ENCODE assay signal across 16 cellular contexts in the genomic region with DNA sequence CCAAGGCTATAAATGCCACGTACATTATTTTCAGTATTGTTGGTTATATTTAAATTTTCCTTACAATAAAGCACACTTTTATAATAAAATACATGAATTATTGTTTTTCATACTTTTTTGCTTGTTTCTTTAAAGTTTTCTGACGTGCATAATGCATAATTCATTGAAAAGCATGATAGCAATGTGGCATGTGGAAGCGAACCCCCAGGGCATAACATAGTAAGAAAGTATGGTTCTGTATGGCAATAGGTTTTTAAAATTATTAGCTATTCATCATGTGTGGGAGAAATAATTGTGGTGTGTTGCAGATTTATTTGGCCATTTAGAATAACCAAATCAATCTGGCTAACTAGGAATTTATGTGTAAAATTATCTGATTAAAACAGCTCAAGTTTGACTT. TPM values are rescaled to one million over a fixed set of nuclear protein-coding genes. Genes with fewer than 3 reads are reported as not detected.
A peak's percentile ranks its signal among the peaks of the same experiment; 100 is the strongest.
DNase-seq lines count a peak whose midpoint lies in the region; ATAC-seq and TF ChIP-seq lines count a peak whose summit lies in the region.
"Had no signal": no experiment of that assay in that cellular context is flagged by ENCODE, and none has a peak within 500 bp of the region (broad histone marks: within the 10 kb centered on the region; RNA-seq: fewer than 3 reads in every experiment).

No MANE protein-coding gene starts in this region.

- no peaks in the 10 kb centered on the region for H3K9me1 ChIP-seq in IMR-90 (ENCODE audit: insufficient read depth, low read length)

- POLR2A ChIA-PET in IMR-90 (lab: Charles Lee; ENCODE audit: unreplicated experiment) = no interaction called here

- CTCF ChIA-PET in IMR-90 (lab: Yijun Ruan, JAX) = no interaction called here

- H3K23ac ChIP-seq in IMR-90 (ENCODE audit: low read depth, low read length) (no peak overlapping the region), trophoblast cell (ENCODE audit: low read length) (no peak overlapping the region)

- H3K4me2 ChIP-seq in IMR-90 (ENCODE audit: low read depth, low read length) = no peak overlapping the region
- no peak overlapping the region for H3K4me2 ChIP-seq in trophoblast cell (ENCODE audit: low read length)
- H3K4me2 ChIP-seq: GM23338 had no signal

- TF ChIP-seq CTCF in IMR-90 (conservative IDR thresholded peaks at IDR 0.05; ENCODE audit: low read depth, low read length) = no peak
- TF ChIP-seq CTCF in ascending aorta (IDR thresholded peaks at IDR 0.05) = no peak

- H2AFZ ChIP-seq in IMR-90 (replicated peaks; ENCODE audit: low read length, poor library complexity) (no peak overlapping the region), trophoblast cell (ENCODE audit: insufficient read depth, low read length, poor library complexity) (no peak overlapping the region)
- H2AFZ ChIP-seq: GM23338 had no signal

- H4K20me1 ChIP-seq in IMR-90 (ENCODE audit: insufficient read depth, low read length) = no peaks in the 10 kb centered on the region

- no peak overlapping the region for H4K8ac ChIP-seq in IMR-90 (ENCODE audit: low read depth in 2 of 2, low read length in 2 of 2)
- H4K8ac ChIP-seq in trophoblast cell (ENCODE audit: low read depth, low read length) = no peak overlapping the region

- no peaks in the 10 kb centered on the region for H3K27me3 ChIP-seq in IMR-90 (ENCODE audit: control insufficient read depth, insufficient read depth, low read length)
- no peaks in the 10 kb centered on the region for H3K27me3 ChIP-seq in trophoblast cell (ENCODE audit: insufficient read depth, low read length)
- H3K27me3 ChIP-seq in ascending aorta = no peaks in the 10 kb centered on the region

- no peak overlapping the region for H2BK20ac ChIP-seq in IMR-90 (ENCODE audit: low read depth, low read length)

- no peak overlapping the region for H4K5ac ChIP-seq in IMR-90 (ENCODE audit: low read depth, low read length)

- no peak overlapping the region for H2BK15ac ChIP-seq in IMR-90 (ENCODE audit: low read depth, low read length)

- no peaks in the 10 kb centered on the region for H3K79me2 ChIP-seq in trophoblast cell (ENCODE audit: control insufficient read depth, insufficient read depth, low read length, poor library complexity)

- H3K27ac ChIP-seq in IMR-90 (ENCODE audit: insufficient read depth, low read length) (peak overlapping the region; percentile 52; the same call in 1 of the 2 replicates), trophoblast cell (ENCODE audit: low read depth, low read length) (no peak overlapping the region), ascending aorta (no peak overlapping the region)

- dilution Hi-C loops in IMR-90 (cut with HindIII; ENCODE audit: low sequenced_read_pairs, unreplicated experiment) = no loop called here

- in situ Hi-C loops in IMR-90 (cut with MboI; ENCODE audit: low sequenced_read_pairs) = no loop called here

- H3K14ac ChIP-seq in IMR-90 (replicated peaks; ENCODE audit: low read depth, low read length) = no peak overlapping the region
- no peak overlapping the region for H3K14ac ChIP-seq in trophoblast cell (ENCODE audit: low read length)

- 100% methylated on average over 1 of the region's 3 CpGs; no CpG with 5 or more reads in 1 of the 2 experiments for WGBS in IMR-90 (ENCODE audit: extremely low coverage in 2 of 2, insufficient read length in 1 of 2), 2 experiments
- WGBS in trophoblast cell (ENCODE audit: extremely low coverage, insufficient coverage, insufficient read length) = no CpG with 5 or more reads among the region's 3 CpGs

- H3K79me1 ChIP-seq in IMR-90 (ENCODE audit: low read depth in 1 of 2, low read length in 2 of 2) = no peaks in the 10 kb centered on the region
- no peaks in the 10 kb centered on the region for H3K79me1 ChIP-seq in trophoblast cell (ENCODE audit: low read length)

- no peak for ATAC-seq in IMR-90 (ENCODE audit: low read depth)
- ATAC-seq: GM23338, HCT116 had no signal

- H3K56ac ChIP-seq in IMR-90 (ENCODE audit: extremely low read depth, insufficient read depth, low read length) = no peak overlapping the region

- no peak for DNase-seq in IMR-90
- peak; percentile 9 for DNase-seq in left kidney (ENCODE audit: low read depth, low spot score)
- DNase-seq in trophoblast cell = peak; percentile 51 to 68
- DNase-seq in D341Med (ENCODE audit: low spot score) = no peak
- DNase-seq in ascending aorta (ENCODE audit: low spot score in 2 of 2) = no peak
- no peak for DNase-seq in NCI-H524 (lab: John Stamatoyannopoulos, UW)
- DNase-seq: 8988T; C1 segment of cervical spinal cord; Calu3; CD4-positive, alpha-beta memory T cell; COR-L47; DMS153; DND-41; H9 had no signal

- H2AK9ac ChIP-seq in IMR-90 (replicated peaks; ENCODE audit: low read depth, low read length, poor library complexity) = no peak overlapping the region

- no peak for TF ChIP-seq POLR2A in IMR-90 (IDR thresholded peaks at IDR 0.05; ENCODE audit: low read depth, low read length)

- H4K12ac ChIP-seq in trophoblast cell (ENCODE audit: low read depth, low read length) = no peak overlapping the region

- peak overlapping the region; percentile 39 for H2BK5ac ChIP-seq in IMR-90 (ENCODE audit: low read depth, low read length, poor library complexity, severe bottlenecking)
- H2BK5ac ChIP-seq in trophoblast cell (ENCODE audit: low read depth, low read length, poor library complexity) = no peak overlapping the region

- H3K18ac ChIP-seq in IMR-90 (ENCODE audit: low read depth, low read length) = no peak overlapping the region
- no peak overlapping the region for H3K18ac ChIP-seq in trophoblast cell (ENCODE audit: low read length)

- intact Hi-C loops in IMR-90 (cut with micrococcal nuclease) = no loop called here
- intact Hi-C loops in ascending aorta (cut with DNase I) = no loop called here

- H4K91ac ChIP-seq in IMR-90 (ENCODE audit: insufficient read depth, low read depth, low read length) = no peak overlapping the region
- no peak overlapping the region for H4K91ac ChIP-seq in trophoblast cell (ENCODE audit: low read depth, low read length)

- H3K9ac ChIP-seq in IMR-90 (ENCODE audit: low read depth, low read length) (no peak overlapping the region), trophoblast cell (ENCODE audit: low read length) (no peak overlapping the region)

- TF ChIP-seq RAD21 in IMR-90 (IDR thresholded peaks at IDR 0.05; ENCODE audit: low read length) = no peak

- H2BK120ac ChIP-seq in IMR-90 (ENCODE audit: low read depth, low read length) (no peak overlapping the region), trophoblast cell (ENCODE audit: insufficient read depth, low read length, poor library complexity) (no peak overlapping the region)

- H2AK5ac ChIP-seq in IMR-90 (ENCODE audit: low read depth, low read length) = no peak overlapping the region
- H2AK5ac ChIP-seq in trophoblast cell (ENCODE audit: low read length) = no peak overlapping the region

- H3K4me3 ChIP-seq in IMR-90 (ENCODE audit: insufficient read depth, low read depth, low read length) = no peak overlapping the region
- H3K4me3 ChIP-seq in trophoblast cell (ENCODE audit: low read depth, low read length) = no peak overlapping the region
- no peak overlapping the region for H3K4me3 ChIP-seq in ascending aorta
- H3K4me3 ChIP-seq: GM23338 had no signal

- H3K4me1 ChIP-seq in IMR-90 (ENCODE audit: control insufficient read depth, insufficient read depth, low read length) (no peaks in the 10 kb centered on the region), trophoblast cell (ENCODE audit: control insufficient read depth in 1 of 2, insufficient read depth in 2 of 2, low read length in 2 of 2) (no peaks in the 10 kb centered on the region), ascending aorta (no peaks in the 10 kb centered on the region)

- H3K4ac ChIP-seq in IMR-90 (ENCODE audit: low read depth, low read length) = no peak overlapping the region
- no peak overlapping the region for H3K4ac ChIP-seq in trophoblast cell (ENCODE audit: low read depth, low read length)

- no peak overlapping the region for H2BK12ac ChIP-seq in trophoblast cell (ENCODE audit: low read length)

- H3K36me3 ChIP-seq in IMR-90 (ENCODE audit: control insufficient read depth, insufficient read depth, low read length) (no peaks in the 10 kb centered on the region), trophoblast cell (ENCODE audit: control insufficient read depth in 1 of 2, insufficient read depth in 2 of 2, low read length in 2 of 2) (no peaks in the 10 kb centered on the region), ascending aorta (no peaks in the 10 kb centered on the region)

- no peaks in the 10 kb centered on the region for H3K9me3 ChIP-seq in IMR-90 (ENCODE audit: control insufficient read depth, insufficient read depth, low read length)
- no peaks in the 10 kb centered on the region for H3K9me3 ChIP-seq in trophoblast cell (ENCODE audit: insufficient read depth, low read depth, low read length)
- no peaks in the 10 kb centered on the region for H3K9me3 ChIP-seq in ascending aorta

- no TSS peak for BruUV-seq in IMR-90 (replicated peaks; lab: Mats Ljungman, UMichigan)

TF ChIP-seq in IMR-90, 13 proteins besides CTCF, POLR2A, EP300 and RAD21 (continues in another document):
- TF ChIP-seq FOS (IDR thresholded peaks at IDR 0.05; ENCODE audit: low read depth, low read length) (no peak), NFE2L2 (IDR thresholded peaks at IDR 0.05; ENCODE audit: low read depth, low read length) (no peak), RFX5 (IDR thresholded peaks at IDR 0.05; ENCODE audit: low read depth, low read length) (no peak), MXI1 (IDR thresholded peaks at IDR 0.05; ENCODE audit: borderline replicate concordance, low read depth, low read length) (no peak), CHD1 (IDR thresholded peaks at IDR 0.05; ENCODE audit: low read depth, low read length) (no peak), CEBPB (IDR thresholded peaks at IDR 0.05; ENCODE audit: low read depth, low read length) (no peak), BHLHE40 (IDR thresholded peaks at IDR 0.05; ENCODE audit: low read depth, low read length) (no peak), RCOR1 (IDR thresholded peaks at IDR 0.05; ENCODE audit: insufficient replicate concordance, low read length) (no peak), MAZ (IDR thresholded peaks at IDR 0.05; ENCODE audit: borderline replicate concordance, low read depth, low read length) (no peak), MAFK (IDR thresholded peaks at IDR 0.05; ENCODE audit: low read depth, low read length) (no peak)
- TF ChIP-seq, protein P1, sequence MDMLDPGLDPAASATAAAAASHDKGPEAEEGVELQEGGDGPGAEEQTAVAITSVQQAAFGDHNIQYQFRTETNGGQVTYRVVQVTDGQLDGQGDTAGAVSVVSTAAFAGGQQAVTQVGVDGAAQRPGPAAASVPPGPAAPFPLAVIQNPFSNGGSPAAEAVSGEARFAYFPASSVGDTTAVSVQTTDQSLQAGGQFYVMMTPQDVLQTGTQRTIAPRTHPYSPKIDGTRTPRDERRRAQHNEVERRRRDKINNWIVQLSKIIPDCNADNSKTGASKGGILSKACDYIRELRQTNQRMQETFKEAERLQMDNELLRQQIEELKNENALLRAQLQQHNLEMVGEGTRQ (IDR thresholded peaks at IDR 0.05; ENCODE audit: low read depth, low read length) = no peak

RNA-seq across cellular contexts. Expression of a gene that starts 7.4 kb away (rescaled TPM):
- total RNA-seq in IMR-90 (2012; rRNA removed) (69.9 and 70.0 TPM in 2 replicates), ascending aorta (62.2 TPM)
- 19.0 and 27.1 TPM in 2 replicates for polyA plus RNA-seq in IMR-90 (2012; rRNA removed)
- 7.8 and 10.8 TPM in 2 replicates for polyA plus RNA-seq in IMR-90 (2012; cell fraction: cytosol; rRNA removed)
- 11.3 and 41.1 TPM in 2 replicates for polyA plus RNA-seq in IMR-90 (2012; cell fraction: nucleus; rRNA removed; ENCODE audit: low replicate concordance)
- 57.3 and 66.9 TPM in 2 replicates for polyA plus RNA-seq in trophoblast cell (2013)

Comparison
In these comparisons a context has a peak if more than half of its experiments do, and no peak if none do; other contexts are left out.
1. DNase-seq: peak in left kidney (single experiment) and trophoblast cell (2 of 2); none in IMR-90 (single experiment), D341Med (single experiment), ascending aorta (0 of 2) and NCI-H524 (0 of 2).